In genomic region chr9:34328500-34328982, GRCh38 we compare ENCODE assay signal across 8 cellular contexts. TPM values are rescaled to one million over a fixed set of nuclear protein-coding genes. Genes with fewer than 3 reads are reported as not detected.
DNase-seq lines count a peak whose midpoint lies in the region; ATAC-seq and TF ChIP-seq lines count a peak whose summit lies in the region.

No MANE protein-coding gene starts in this region.

- no peaks in the 10 kb centered on the region for H3K9me3 ChIP-seq in iPS DF 6.9 (ENCODE audit: control insufficient read depth, insufficient read depth, low read length)

- ATAC-seq in WTC11 = no peak
- ATAC-seq in stimulated activated effector memory CD8-positive, alpha-beta T cell treated with anti-CD3 and anti-CD28 coated beads, Interleukin-12 subunit alpha, Interleukin-12 subunit beta, amount 100 ng/mL, for 72 hours = no peak
- no peak for ATAC-seq in GM19023 (IDR thresholded peaks at IDR 0.05; ENCODE audit: unreplicated experiment)

- no peaks in the 10 kb centered on the region for H3K9me3 Mint-ChIP-seq in WTC11
- no peaks in the 10 kb centered on the region for H3K9me3 Mint-ChIP-seq in stimulated activated effector memory CD8-positive, alpha-beta T cell treated with anti-CD3 and anti-CD28 coated beads, Interleukin-12 subunit alpha, Interleukin-12 subunit beta, amount 100 ng/mL, for 72 hours

- H3K36me3 Mint-ChIP-seq in WTC11 = no peaks in the 10 kb centered on the region
- H3K36me3 Mint-ChIP-seq in stimulated activated effector memory CD8-positive, alpha-beta T cell treated with anti-CD3 and anti-CD28 coated beads, Interleukin-12 subunit alpha, Interleukin-12 subunit beta, amount 100 ng/mL, for 72 hours = peaks cover 13% of the 10 kb centered on the region

- peak overlapping the region; percentile 74 for H3K4me3 ChIP-seq in Jurkat, Clone E6-1 (ENCODE audit: low read length)
- peak overlapping the region; percentile 100 for H3K4me3 ChIP-seq in iPS DF 6.9 (ENCODE audit: low read length)

- H3K4me1 ChIP-seq in iPS DF 6.9 (ENCODE audit: control insufficient read depth, insufficient read depth, low read length) = no peaks in the 10 kb centered on the region; the same call in 1 of the 2 replicates

- peak overlapping the region; percentile 96 for H3K4me3 Mint-ChIP-seq in WTC11
- peak overlapping the region; percentile 96 for H3K4me3 Mint-ChIP-seq in stimulated activated effector memory CD8-positive, alpha-beta T cell treated with anti-CD3 and anti-CD28 coated beads, Interleukin-12 subunit alpha, Interleukin-12 subunit beta, amount 100 ng/mL, for 72 hours

- no peak overlapping the region for H3K27ac ChIP-seq in iPS DF 6.9 (ENCODE audit: low read length)

- CTCF ChIA-PET in WTC11 (lab: Charles Lee) = interaction anchor here (0.6 to 1.5 kb wide), 3 partner anchors 9 to 225 kb away, joined by 3 read pairs; no protein-coding TSS in a partner anchor

- POLR2A ChIA-PET in WTC11 (lab: Charles Lee) = no interaction called here

- DNase-seq in NCI-H524 (lab: John Stamatoyannopoulos, UW) (peak; percentile 23 to 44), NCI-H524 treated with DMSO at 0.1 percent for 48 hours (lab: John Stamatoyannopoulos, UW) (no peak), WTC11 (ENCODE audit: low spot score) (no peak), iPS DF 6.9 (ENCODE audit: low read depth, low spot score) (no peak)
- no peak for DNase-seq in Jurkat, Clone E6-1 (ENCODE audit: low read depth, low spot score)
- DNase-seq in stimulated activated effector memory CD8-positive, alpha-beta T cell treated with anti-CD3 and anti-CD28 coated beads, Interleukin-12 subunit alpha, Interleukin-12 subunit beta, amount 100 ng/mL, for 72 hours (ENCODE audit: low spot score in 2 of 2) = no peak
- DNase-seq in stimulated activated CD4-positive, alpha-beta T cell treated with anti-CD3 and anti-CD28 coated beads, Interleukin-15, amount 100 ng/mL, for 24 hours = no peak

- H3K27me3 ChIP-seq in iPS DF 6.9 (ENCODE audit: control insufficient read depth, insufficient read depth, low read length) = no peaks in the 10 kb centered on the region

- H3K4me1 Mint-ChIP-seq in WTC11 = peaks cover 38% of the 10 kb centered on the region
- H3K4me1 Mint-ChIP-seq in stimulated activated effector memory CD8-positive, alpha-beta T cell treated with anti-CD3 and anti-CD28 coated beads, Interleukin-12 subunit alpha, Interleukin-12 subunit beta, amount 100 ng/mL, for 72 hours = peaks cover 20% of the 10 kb centered on the region

- WGBS in iPS DF 6.9 (ENCODE audit: insufficient coverage, insufficient read length) = no CpG with 5 or more reads among the region's 11 CpGs

- H3K27ac Mint-ChIP-seq in WTC11 = peak overlapping the region; percentile 99
- H3K27ac Mint-ChIP-seq in stimulated activated effector memory CD8-positive, alpha-beta T cell treated with anti-CD3 and anti-CD28 coated beads, Interleukin-12 subunit alpha, Interleukin-12 subunit beta, amount 100 ng/mL, for 72 hours = peak overlapping the region; percentile 99

- H3K36me3 ChIP-seq in iPS DF 6.9 (ENCODE audit: control insufficient read depth, insufficient read depth, low read length) = no peaks in the 10 kb centered on the region

- no peak for TF ChIP-seq CTCF in WTC11 (IDR thresholded peaks at IDR 0.05)

- H3K27me3 Mint-ChIP-seq in WTC11 (ENCODE audit: low read depth) = no peaks in the 10 kb centered on the region; the same call in 1 of the 2 replicates

TF ChIP-seq in WTC11, 78 proteins besides CTCF, POLR2A, EP300 and RAD21:
- TF ChIP-seq ATF1 (CRISPR knock-in tag; IDR thresholded peaks at IDR 0.05) = 0 out of 2 replicates have a peak, but pooled peaks have one; percentile 17
- TF ChIP-seq USF2 (CRISPR knock-in tag; IDR thresholded peaks at IDR 0.05) = no peak
- no peak for TF ChIP-seq PRDM15 (CRISPR knock-in tag; IDR thresholded peaks at IDR 0.05)
- 0 out of 2 replicates have a peak, but pooled peaks have one; percentile 25 for TF ChIP-seq MYBL2 (CRISPR knock-in tag; IDR thresholded peaks at IDR 0.05)
- no peak for TF ChIP-seq CDX4 (CRISPR knock-in tag; IDR thresholded peaks at IDR 0.05; ENCODE audit: borderline replicate concordance)
- no peak for TF ChIP-seq ZNF671 (CRISPR knock-in tag; IDR thresholded peaks at IDR 0.05)
- TF ChIP-seq ZNF416 (CRISPR knock-in tag; IDR thresholded peaks at IDR 0.05) = no peak
- TF ChIP-seq FOXK1 (CRISPR knock-in tag; IDR thresholded peaks at IDR 0.05) = peak; percentile 50; the same call in 1 of the 2 replicates

RNA-seq across cellular contexts. Expression of gene KIF24, which starts 0.5 kb away (rescaled TPM):
- polyA plus RNA-seq in Jurkat, Clone E6-1 (2012; ENCODE audit: insufficient read depth, insufficient read length) = 8.1 TPM
- 3.8 to 4.5 TPM (median 4.3 TPM) in 3 replicates for total RNA-seq in WTC11 (2021)

RNA-seq across cellular contexts. Expression of gene NUDT2, which starts 0.8 kb away (rescaled TPM):
- polyA plus RNA-seq in Jurkat, Clone E6-1 (2012; ENCODE audit: insufficient read depth, insufficient read length) = 68.5 TPM
- total RNA-seq in WTC11 (2021) = 17.3 to 18.3 TPM (median 17.8 TPM) in 3 replicates

RNA-seq across cellular contexts. Expression of gene MYORG, which starts 48.2 kb away (rescaled TPM):
- 2.1 TPM for polyA plus RNA-seq in Jurkat, Clone E6-1 (2012; ENCODE audit: insufficient read depth, insufficient read length)
- 9.3 to 18.9 TPM (median 9.7 TPM) in 3 replicates for total RNA-seq in WTC11 (2021)

Comparison
In these comparisons a context has a peak if more than half of its experiments do, and no peak if none do; other contexts are left out.
1. DNase-seq: peak in NCI-H524 (2 of 2); none in NCI-H524 treated with DMSO at 0.1 percent for 48 hours (single experiment), Jurkat, Clone E6-1 (single experiment), WTC11 (single experiment), iPS DF 6.9 (single experiment), stimulated activated effector memory CD8-positive, alpha-beta T cell treated with anti-CD3 and anti-CD28 coated beads, Interleukin-12 subunit alpha, Interleukin-12 subunit beta, amount 100 ng/mL, for 72 hours (0 of 2) and stimulated activated CD4-positive, alpha-beta T cell treated with anti-CD3 and anti-CD28 coated beads, Interleukin-15, amount 100 ng/mL, for 24 hours (single experiment).